In the genomic region with DNA sequence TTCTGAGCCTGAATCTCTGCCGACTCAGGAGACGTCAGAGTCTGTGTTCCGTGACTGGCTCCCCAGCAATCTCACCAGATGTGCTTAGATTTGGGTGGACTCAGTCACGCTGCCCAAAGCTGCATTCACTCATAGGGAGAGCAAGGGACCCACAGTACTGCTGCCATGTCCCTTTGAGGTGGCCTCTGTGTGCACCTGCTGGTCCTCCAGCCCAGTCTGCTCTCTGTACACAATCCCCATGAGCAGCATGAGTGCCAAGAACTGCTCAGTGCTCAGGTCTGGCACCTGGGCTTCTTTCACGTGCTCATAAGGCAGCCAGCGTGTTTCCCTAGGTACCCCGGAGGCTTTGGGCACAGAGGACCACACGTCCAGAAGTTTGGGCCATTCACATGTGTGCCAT, we compare ENCODE assay signal across 2 cellular contexts.
TF ChIP-seq lines count a peak whose summit lies in the region.

No MANE protein-coding gene starts in this region.

TF ChIP-seq in HepG2, 621 proteins besides CTCF, POLR2A, EP300 and RAD21:
- TF ChIP-seq ZNF776 (CRISPR knock-in tag; IDR thresholded peaks at IDR 0.05) (no peak), ZNF878 (CRISPR knock-in tag; IDR thresholded peaks at IDR 0.05) (no peak)

TF ChIP-seq in IMR-90, 13 proteins besides CTCF, POLR2A, EP300 and RAD21:
- TF ChIP-seq SMC3 (IDR thresholded peaks at IDR 0.05; ENCODE audit: low read depth, low read length) (no peak), CHD1 (IDR thresholded peaks at IDR 0.05; ENCODE audit: low read depth, low read length) (no peak), CEBPB (IDR thresholded peaks at IDR 0.05; ENCODE audit: low read depth, low read length) (no peak), FOS (IDR thresholded peaks at IDR 0.05; ENCODE audit: low read depth, low read length) (no peak), MAZ (IDR thresholded peaks at IDR 0.05; ENCODE audit: borderline replicate concordance, low read depth, low read length) (no peak), RFX5 (IDR thresholded peaks at IDR 0.05; ENCODE audit: low read depth, low read length) (no peak), NFE2L2 (IDR thresholded peaks at IDR 0.05; ENCODE audit: low read depth, low read length) (no peak), USF2 (IDR thresholded peaks at IDR 0.05; ENCODE audit: low read depth, low read length) (no peak), MXI1 (IDR thresholded peaks at IDR 0.05; ENCODE audit: borderline replicate concordance, low read depth, low read length) (no peak), MAFK (IDR thresholded peaks at IDR 0.05; ENCODE audit: low read depth, low read length) (no peak), BHLHE40 (IDR thresholded peaks at IDR 0.05; ENCODE audit: low read depth, low read length) (no peak), RCOR1 (IDR thresholded peaks at IDR 0.05; ENCODE audit: insufficient replicate concordance, low read length) (no peak)
- TF ChIP-seq, protein P1, sequence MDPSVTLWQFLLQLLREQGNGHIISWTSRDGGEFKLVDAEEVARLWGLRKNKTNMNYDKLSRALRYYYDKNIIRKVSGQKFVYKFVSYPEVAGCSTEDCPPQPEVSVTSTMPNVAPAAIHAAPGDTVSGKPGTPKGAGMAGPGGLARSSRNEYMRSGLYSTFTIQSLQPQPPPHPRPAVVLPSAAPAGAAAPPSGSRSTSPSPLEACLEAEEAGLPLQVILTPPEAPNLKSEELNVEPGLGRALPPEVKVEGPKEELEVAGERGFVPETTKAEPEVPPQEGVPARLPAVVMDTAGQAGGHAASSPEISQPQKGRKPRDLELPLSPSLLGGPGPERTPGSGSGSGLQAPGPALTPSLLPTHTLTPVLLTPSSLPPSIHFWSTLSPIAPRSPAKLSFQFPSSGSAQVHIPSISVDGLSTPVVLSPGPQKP (IDR thresholded peaks at IDR 0.05; ENCODE audit: borderline replicate concordance, low read depth, low read length), result no peak
